Comparison of ENCODE assay signal across 1 cellular context in genomic region chr11:112498701-112499100, GRCh38.
TF ChIP-seq lines count a peak whose summit lies in the region.

No MANE protein-coding gene starts in this region.

TF ChIP-seq in GM23338, 12 proteins besides CTCF, POLR2A, EP300 and RAD21 (continued from another document):
- TF ChIP-seq REST (IDR thresholded peaks at IDR 0.05; ENCODE audit: unreplicated experiment) (no peak), EZH2 (IDR thresholded peaks at IDR 0.05; ENCODE audit: low read depth, unreplicated experiment) (no peak), POLR2AphosphoS5 (IDR thresholded peaks at IDR 0.05; ENCODE audit: low read depth) (no peak), NANOG (IDR thresholded peaks at IDR 0.05; ENCODE audit: borderline replicate concordance) (no peak), ZNF331 (CRISPR knock-in tag; IDR thresholded peaks at IDR 0.05; ENCODE audit: low read depth) (no peak), STAT1 (IDR thresholded peaks at IDR 0.05; ENCODE audit: unreplicated experiment) (no peak), ETS1 (IDR thresholded peaks at IDR 0.05) (no peak)
